Comparison of ENCODE assay signal across 15 cellular contexts in the genomic region with DNA sequence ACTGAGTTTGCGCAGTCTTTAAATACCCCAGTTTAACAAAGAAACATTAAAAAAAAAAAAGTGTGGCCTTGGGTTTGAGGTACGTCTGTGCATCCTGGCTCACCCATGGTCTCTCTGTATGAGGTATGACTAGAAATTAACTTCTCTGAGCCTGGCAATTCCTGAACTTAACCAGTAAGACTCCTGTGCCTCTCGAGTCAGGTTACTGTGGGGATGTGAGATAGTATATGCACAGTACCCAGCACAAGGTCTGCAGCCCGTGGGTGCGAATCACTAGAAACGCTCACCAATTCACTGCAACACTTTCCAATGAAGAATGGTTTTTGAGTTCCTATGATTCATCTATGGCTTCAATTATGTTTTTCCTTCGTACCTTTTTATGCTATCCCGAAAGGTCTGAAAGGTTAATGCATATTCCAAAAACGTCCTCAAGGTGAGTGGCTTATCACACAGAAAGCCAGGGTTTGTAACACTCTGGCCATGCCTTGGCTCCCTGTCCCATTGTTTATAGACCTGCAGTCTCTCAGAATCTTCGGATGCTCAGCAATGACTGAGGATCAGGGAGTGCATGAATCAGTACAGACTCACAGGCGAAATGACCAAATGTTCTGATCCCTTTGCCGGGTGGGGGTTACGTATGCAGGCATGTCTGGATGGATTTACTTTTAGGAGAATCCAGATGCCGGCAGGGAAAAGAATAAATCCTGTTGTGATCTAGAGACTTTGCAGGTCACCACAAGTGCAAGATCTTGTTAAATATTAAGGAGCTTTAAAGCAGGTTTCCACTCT.
DNase-seq lines count a peak whose midpoint lies in the region; ATAC-seq and TF ChIP-seq lines count a peak whose summit lies in the region.
"Had no signal": no experiment of that assay in that cellular context is flagged by ENCODE, and none has a peak within 500 bp of the region (broad histone marks: within the 10 kb centered on the region; RNA-seq: fewer than 3 reads in every experiment).

No MANE protein-coding gene starts in this region.

- H3K36me3 ChIP-seq in skeletal muscle tissue (ENCODE audit: control insufficient read depth in 3 of 3, insufficient read depth in 3 of 3, low read length in 3 of 3) (no peaks in the 10 kb centered on the region), GM23338 (ENCODE audit: insufficient read depth) (no peaks in the 10 kb centered on the region), tibial artery (no peaks in the 10 kb centered on the region)
- H3K36me3 ChIP-seq: upper lobe of left lung had no signal

- no peaks in the 10 kb centered on the region for H3K27me3 Mint-ChIP-seq in activated CD8-positive, alpha-beta T cell treated with anti-CD3 and anti-CD28 coated beads for 36 hours
- no peaks in the 10 kb centered on the region for H3K27me3 Mint-ChIP-seq in activated CD8-positive, alpha-beta T cell treated with anti-CD3 and anti-CD28 coated beads, Interleukin-2, amount 10 ng/mL, durations not matched to agents 7 days and 5 days (ENCODE audit: low read depth)
- H3K27me3 Mint-ChIP-seq in GM23338 (ENCODE audit: insufficient read depth, low read depth, poor library complexity), result no peaks in the 10 kb centered on the region
- H3K27me3 Mint-ChIP-seq: IgD-negative memory B cell had no signal

- no peaks in the 10 kb centered on the region for H3K9me2 ChIP-seq in GM23338 (ENCODE audit: insufficient read depth)

- no peak overlapping the region for H3K9ac ChIP-seq in skeletal muscle tissue (ENCODE audit: low read depth in 1 of 3, low read length in 3 of 3)

- no peaks in the 10 kb centered on the region for H3K9me3 Mint-ChIP-seq in activated CD8-positive, alpha-beta T cell treated with anti-CD3 and anti-CD28 coated beads for 36 hours
- H3K9me3 Mint-ChIP-seq in activated CD8-positive, alpha-beta T cell treated with anti-CD3 and anti-CD28 coated beads, Interleukin-2, amount 10 ng/mL, durations not matched to agents 7 days and 5 days (ENCODE audit: insufficient read depth), result no peaks in the 10 kb centered on the region
- no peaks in the 10 kb centered on the region for H3K9me3 Mint-ChIP-seq in GM23338
- H3K9me3 Mint-ChIP-seq: IgD-negative memory B cell had no signal

- CTCF ChIA-PET in activated CD8-positive, alpha-beta T cell treated with anti-CD3 and anti-CD28 coated beads for 36 hours (lab: Charles Lee), result interaction anchor here (1.0 kb wide), 1 partner anchor 148 kb away, joined by 4 read pairs; no protein-coding TSS in a partner anchor
- CTCF ChIA-PET in activated CD8-positive, alpha-beta T cell treated with anti-CD3 and anti-CD28 coated beads, Interleukin-2, amount 10 ng/mL, durations not matched to agents 7 days and 5 days (lab: Charles Lee), result no interaction called here

- no peaks in the 10 kb centered on the region for H3F3A ChIP-seq in GM23338 (replicated peaks; ENCODE audit: low read depth)

- no peak overlapping the region for H3K4me3 ChIP-seq in fibroblast of villous mesenchyme (ENCODE audit: low read depth, low read length)
- no peak overlapping the region for H3K4me3 ChIP-seq in skeletal muscle tissue (ENCODE audit: low read length in 3 of 3)
- H3K4me3 ChIP-seq in GM23338, result no peak overlapping the region
- no peak overlapping the region for H3K4me3 ChIP-seq in tibial artery
- H3K4me3 ChIP-seq: GM12878, upper lobe of left lung had no signal

- H3K27ac ChIP-seq in skeletal muscle tissue (ENCODE audit: low read depth, low read length), result peak overlapping the region; percentile 34
- H3K27ac ChIP-seq in GM23338 (ENCODE audit: low read depth), result no peak overlapping the region
- no peak overlapping the region for H3K27ac ChIP-seq in tibial artery
- H3K27ac ChIP-seq: upper lobe of left lung had no signal

- intact Hi-C loops in activated CD8-positive, alpha-beta T cell treated with anti-CD3 and anti-CD28 coated beads for 36 hours (cut with micrococcal nuclease), result loop anchor here (10.0 kb wide), 1 partner anchor 336 kb away; no protein-coding TSS in a partner anchor
- intact Hi-C loops in tibial artery (cut with DNase I; ENCODE audit: low total_unique reads), result no loop called here

- no peaks in the 10 kb centered on the region for H3K79me2 ChIP-seq in GM23338 (replicated peaks; ENCODE audit: insufficient read depth)

- peak; percentile 15 for DNase-seq in activated CD8-positive, alpha-beta T cell treated with anti-CD3 and anti-CD28 coated beads for 36 hours
- no peak for DNase-seq in activated CD8-positive, alpha-beta T cell treated with anti-CD3 and anti-CD28 coated beads, Interleukin-2, amount 10 ng/mL, durations not matched to agents 7 days and 5 days
- DNase-seq in SK-N-DZ (ENCODE audit: low spot score) (peak; percentile 55), fibroblast of villous mesenchyme (ENCODE audit: low read depth) (peak; percentile 40), GM23338 (ENCODE audit: low spot score) (no peak), NCI-H1436 (lab: John Stamatoyannopoulos, UW) (no peak), tibial artery (no peak)
- DNase-seq: activated CD8-positive, alpha-beta memory T cell treated with anti-CD3 and anti-CD28 coated beads for 24 hours; effector memory CD4-positive, alpha-beta T cell; NCI-H2029 treated with DMSO at 0.1 percent for 48 hours had no signal

- no peaks in the 10 kb centered on the region for H4K20me1 ChIP-seq in GM23338 (replicated peaks; ENCODE audit: insufficient read depth)

- peaks cover 8 to 27% (median 14%) of the 10 kb centered on the region in 3 donors for H3K4me1 ChIP-seq in skeletal muscle tissue (ENCODE audit: control insufficient read depth in 3 of 3, insufficient read depth in 3 of 3, low read length in 3 of 3)
- no peaks in the 10 kb centered on the region for H3K4me1 ChIP-seq in GM23338 (ENCODE audit: insufficient read depth)
- peaks cover 0 to 4% (median 0%) of the 10 kb centered on the region in 4 donors for H3K4me1 ChIP-seq in tibial artery

- H3K27ac Mint-ChIP-seq in activated CD8-positive, alpha-beta T cell treated with anti-CD3 and anti-CD28 coated beads for 36 hours, result no peak overlapping the region
- no peak overlapping the region for H3K27ac Mint-ChIP-seq in activated CD8-positive, alpha-beta T cell treated with anti-CD3 and anti-CD28 coated beads, Interleukin-2, amount 10 ng/mL, durations not matched to agents 7 days and 5 days
- H3K27ac Mint-ChIP-seq in GM23338, result no peak overlapping the region
- H3K27ac Mint-ChIP-seq: HFFc6, IgD-negative memory B cell had no signal

- POLR2A ChIA-PET in activated CD8-positive, alpha-beta T cell treated with anti-CD3 and anti-CD28 coated beads for 36 hours (lab: Charles Lee), result no interaction called here
- POLR2A ChIA-PET in activated CD8-positive, alpha-beta T cell treated with anti-CD3 and anti-CD28 coated beads, Interleukin-2, amount 10 ng/mL, durations not matched to agents 7 days and 5 days (lab: Charles Lee), result no interaction called here

- H3K9me3 ChIP-seq in skeletal muscle tissue (ENCODE audit: control insufficient read depth in 3 of 3, low read length in 3 of 3) (no peaks in the 10 kb centered on the region), tibial artery (no peaks in the 10 kb centered on the region)
- H3K9me3 ChIP-seq: upper lobe of left lung had no signal

- H3K4me2 ChIP-seq in GM23338, result no peak overlapping the region

- H3K4me3 Mint-ChIP-seq in activated CD8-positive, alpha-beta T cell treated with anti-CD3 and anti-CD28 coated beads for 36 hours, result no peak overlapping the region
- no peak overlapping the region for H3K4me3 Mint-ChIP-seq in activated CD8-positive, alpha-beta T cell treated with anti-CD3 and anti-CD28 coated beads, Interleukin-2, amount 10 ng/mL, durations not matched to agents 7 days and 5 days
- H3K4me3 Mint-ChIP-seq in GM23338, result no peak overlapping the region
- H3K4me3 Mint-ChIP-seq: HFFc6 had no signal

- no peak for TF ChIP-seq CTCF in activated CD8-positive, alpha-beta T cell treated with anti-CD3 and anti-CD28 coated beads for 36 hours (IDR thresholded peaks at IDR 0.05)
- TF ChIP-seq CTCF in fibroblast of villous mesenchyme (IDR thresholded peaks at IDR 0.05; ENCODE audit: insufficient read depth, low read depth, low read length) (no peak), GM23338 (conservative IDR thresholded peaks at IDR 0.05; ENCODE audit: low read depth in 2 of 2) (no peak), tibial artery (IDR thresholded peaks at IDR 0.05) (no peak)

- H3K27me3 ChIP-seq in skeletal muscle tissue (ENCODE audit: control insufficient read depth in 3 of 3, insufficient read depth in 3 of 3, low read length in 3 of 3), result no peaks in the 10 kb centered on the region
- H3K27me3 ChIP-seq in GM23338 (ENCODE audit: insufficient read depth), result no peaks in the 10 kb centered on the region
- H3K27me3 ChIP-seq in tibial artery, result no peaks in the 10 kb centered on the region
- H3K27me3 ChIP-seq: upper lobe of left lung had no signal

- no peak for ATAC-seq in activated CD8-positive, alpha-beta T cell treated with anti-CD3 and anti-CD28 coated beads for 36 hours
- ATAC-seq in activated CD8-positive, alpha-beta T cell treated with anti-CD3 and anti-CD28 coated beads, Interleukin-2, amount 10 ng/mL, durations not matched to agents 7 days and 5 days, result no peak
- no peak for ATAC-seq in GM23338

- H2AFZ ChIP-seq in GM23338, result no peak overlapping the region

- peaks cover 52% of the 10 kb centered on the region for H3K4me1 Mint-ChIP-seq in activated CD8-positive, alpha-beta T cell treated with anti-CD3 and anti-CD28 coated beads for 36 hours (ENCODE audit: low read depth)
- peaks cover 55% of the 10 kb centered on the region for H3K4me1 Mint-ChIP-seq in activated CD8-positive, alpha-beta T cell treated with anti-CD3 and anti-CD28 coated beads, Interleukin-2, amount 10 ng/mL, durations not matched to agents 7 days and 5 days (ENCODE audit: low read depth)
- H3K4me1 Mint-ChIP-seq in GM23338, result peaks cover 2% of the 10 kb centered on the region; the same call in 2 of the 3 replicates

- H3K36me3 Mint-ChIP-seq in activated CD8-positive, alpha-beta T cell treated with anti-CD3 and anti-CD28 coated beads for 36 hours (ENCODE audit: low read depth), result peaks cover 5% of the 10 kb centered on the region
- peaks cover 31% of the 10 kb centered on the region for H3K36me3 Mint-ChIP-seq in activated CD8-positive, alpha-beta T cell treated with anti-CD3 and anti-CD28 coated beads, Interleukin-2, amount 10 ng/mL, durations not matched to agents 7 days and 5 days (ENCODE audit: low read depth)
- no peaks in the 10 kb centered on the region for H3K36me3 Mint-ChIP-seq in GM23338 (ENCODE audit: low read depth)

TF ChIP-seq in GM23338, 12 proteins besides CTCF, POLR2A, EP300 and RAD21 (continues in another document):
- TF ChIP-seq EZH2 (IDR thresholded peaks at IDR 0.05; ENCODE audit: low read depth, unreplicated experiment) (no peak), POLR2AphosphoS5 (IDR thresholded peaks at IDR 0.05; ENCODE audit: low read depth) (no peak), ZNF331 (CRISPR knock-in tag; IDR thresholded peaks at IDR 0.05; ENCODE audit: low read depth) (no peak), JUNB (IDR thresholded peaks at IDR 0.05; ENCODE audit: unreplicated experiment) (no peak)

Comparison
In these comparisons a context has a peak if more than half of its experiments do, and no peak if none do; other contexts are left out.
1. DNase-seq: peak in activated CD8-positive, alpha-beta T cell treated with anti-CD3 and anti-CD28 coated beads for 36 hours (single experiment), SK-N-DZ (single experiment) and fibroblast of villous mesenchyme (single experiment); none in activated CD8-positive, alpha-beta T cell treated with anti-CD3 and anti-CD28 coated beads, Interleukin-2, amount 10 ng/mL, durations not matched to agents 7 days and 5 days (single experiment), GM23338 (single experiment), NCI-H1436 (single experiment) and tibial artery (0 of 2).